ENCODE assay signal across 8 cellular contexts in the genomic region with DNA sequence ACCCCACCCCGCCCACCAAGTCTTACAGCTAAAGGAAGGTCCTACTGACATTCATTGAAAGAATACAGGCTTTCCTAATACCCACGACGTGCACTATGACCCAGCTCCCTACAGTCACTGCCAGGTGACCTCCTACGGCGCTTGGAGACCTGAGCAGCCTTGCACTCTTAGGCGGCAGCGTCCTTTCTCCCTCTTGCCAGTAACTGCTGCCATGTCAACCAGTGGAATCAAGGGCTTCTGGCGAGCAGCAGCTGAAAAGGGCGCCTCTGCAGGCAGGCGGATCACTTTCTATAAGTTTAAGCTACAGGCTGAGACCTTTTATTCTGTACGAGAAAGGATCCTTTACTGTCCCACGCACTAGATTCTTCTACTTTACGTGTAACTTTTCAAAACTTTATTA. TPM values are rescaled to one million over a fixed set of nuclear protein-coding genes. Genes with fewer than 3 reads are reported as not detected.
A peak's percentile ranks its signal among the peaks of the same experiment; 100 is the strongest.
DNase-seq lines count a peak whose midpoint lies in the region; ATAC-seq and TF ChIP-seq lines count a peak whose summit lies in the region.

No MANE protein-coding gene starts in this region.

- no peak overlapping the region for H3K4ac ChIP-seq in IMR-90 (ENCODE audit: low read depth, low read length)

- no peak overlapping the region for H3K18ac ChIP-seq in IMR-90 (ENCODE audit: low read depth, low read length)

- H4K8ac ChIP-seq in IMR-90 (ENCODE audit: low read depth in 2 of 2, low read length in 2 of 2): no peak overlapping the region

- H3K36me3 ChIP-seq in IMR-90 (ENCODE audit: control insufficient read depth, insufficient read depth, low read length) (no peaks in the 10 kb centered on the region), heart right ventricle (no peaks in the 10 kb centered on the region), psoas muscle (ENCODE audit: insufficient read depth in 1 of 2, low read depth in 1 of 2) (no peaks in the 10 kb centered on the region)

- H3K4me3 Mint-ChIP-seq in activated T-cell treated with anti-CD3 and anti-CD28 coated beads, Interleukin-2, amount 50 U/mL, for 72 hours: peak overlapping the region; percentile 87 to 90

- POLR2A ChIA-PET in IMR-90 (lab: Charles Lee; ENCODE audit: unreplicated experiment): no interaction called here

- H3K4me2 ChIP-seq in IMR-90 (ENCODE audit: low read depth, low read length): peak overlapping the region; percentile 86

- peak; percentile 63 for DNase-seq in DMS53 (lab: John Stamatoyannopoulos, UW)
- DNase-seq in IMR-90: no peak
- peak in 1 of 2 donors; percentile 12 for DNase-seq in activated T-cell treated with anti-CD3 and anti-CD28 coated beads, Interleukin-2, amount 50 U/mL, for 72 hours
- DNase-seq in heart right ventricle: peak; percentile 35 to 45
- DNase-seq in psoas muscle: peak; percentile 33 to 54
- no peak for DNase-seq in NK-92 (lab: John Stamatoyannopoulos, UW; ENCODE audit: unreplicated experiment)
- no peak for DNase-seq in KBM-7

- TF ChIP-seq CTCF in IMR-90 (conservative IDR thresholded peaks at IDR 0.05; ENCODE audit: low read depth, low read length) (no peak; the same call in 1 of the 2 replicates), heart right ventricle (IDR thresholded peaks at IDR 0.05) (peak in 6 of 9 donors; percentile 23 to 51 (median 43)), psoas muscle (IDR thresholded peaks at IDR 0.05) (no peak)

- in situ Hi-C loops in IMR-90 (cut with MboI; ENCODE audit: low sequenced_read_pairs) (no loop called here), KBM-7 (cut with MboI; ENCODE audit: low pct_unique_long_range_greater_than_20kb, low sequenced_read_pairs) (no loop called here)

- H3K56ac ChIP-seq in IMR-90 (ENCODE audit: extremely low read depth, insufficient read depth, low read length): no peak overlapping the region

- peaks cover 3% of the 10 kb centered on the region; the same call in 1 of the 2 replicates for H3K9me1 ChIP-seq in IMR-90 (ENCODE audit: insufficient read depth, low read length)

- intact Hi-C loops in IMR-90 (cut with micrococcal nuclease) (loop anchor here (2.0 kb wide), 1 partner anchor 1013 kb away; no protein-coding TSS in a partner anchor), heart right ventricle (cut with DNase I) (loop anchor here in 5 of 10 donors (2.0 to 10.0 kb wide), 6 partner anchors 59 to 409 kb away; no protein-coding TSS in a partner anchor), psoas muscle (cut with DNase I) (no loop called here)

- no TSS peak for BruUV-seq in IMR-90 (replicated peaks; lab: Mats Ljungman, UMichigan)

- H3K4me1 ChIP-seq in IMR-90 (ENCODE audit: control insufficient read depth, insufficient read depth, low read length) (peaks cover 7% of the 10 kb centered on the region), heart right ventricle (peaks cover 0 to 67% (median 30%) of the 10 kb centered on the region in 9 donors), psoas muscle (peaks cover 5% of the 10 kb centered on the region)

- no peaks in the 10 kb centered on the region for H3K9me3 Mint-ChIP-seq in activated T-cell treated with anti-CD3 and anti-CD28 coated beads, Interleukin-2, amount 50 U/mL, for 72 hours

- peak overlapping the region; percentile 57 for H2AFZ ChIP-seq in IMR-90 (replicated peaks; ENCODE audit: low read length, poor library complexity)

- no peak overlapping the region for H4K91ac ChIP-seq in IMR-90 (ENCODE audit: insufficient read depth, low read depth, low read length)

- no peaks in the 10 kb centered on the region for H3K9me3 ChIP-seq in IMR-90 (ENCODE audit: control insufficient read depth, insufficient read depth, low read length)
- H3K9me3 ChIP-seq in heart right ventricle: no peaks in the 10 kb centered on the region
- H3K9me3 ChIP-seq in psoas muscle: no peaks in the 10 kb centered on the region

- H2BK120ac ChIP-seq in IMR-90 (ENCODE audit: low read depth, low read length): no peak overlapping the region

- H3K27me3 ChIP-seq in IMR-90 (ENCODE audit: control insufficient read depth, insufficient read depth, low read length): no peaks in the 10 kb centered on the region
- H3K27me3 ChIP-seq in heart right ventricle: no peaks in the 10 kb centered on the region
- peaks cover 0 to 42% (median 0%) of the 10 kb centered on the region in 3 donors for H3K27me3 ChIP-seq in psoas muscle (ENCODE audit: insufficient read depth in 3 of 3, low read length in 2 of 3)

- no peaks in the 10 kb centered on the region for H4K20me1 ChIP-seq in IMR-90 (ENCODE audit: insufficient read depth, low read length)

- H2AK5ac ChIP-seq in IMR-90 (ENCODE audit: low read depth, low read length): no peak overlapping the region

- no peak overlapping the region for H3K14ac ChIP-seq in IMR-90 (replicated peaks; ENCODE audit: low read depth, low read length)

- CTCF ChIA-PET in IMR-90 (lab: Yijun Ruan, JAX): interaction anchor here (0.7 to 2.3 kb wide), 6 partner anchors 11 to 216 kb away, joined by 3 to 19 read pairs (median 6); no protein-coding TSS in a partner anchor

- H2BK15ac ChIP-seq in IMR-90 (ENCODE audit: low read depth, low read length): no peak overlapping the region

- H3K27ac Mint-ChIP-seq in activated T-cell treated with anti-CD3 and anti-CD28 coated beads, Interleukin-2, amount 50 U/mL, for 72 hours: no peak overlapping the region

- ATAC-seq in IMR-90 (ENCODE audit: low read depth) (no peak), heart right ventricle (no peak), psoas muscle (no peak), GM18867 (IDR thresholded peaks at IDR 0.05; ENCODE audit: unreplicated experiment) (no peak)
- ATAC-seq in activated T-cell treated with anti-CD3 and anti-CD28 coated beads, Interleukin-2, amount 50 U/mL, for 72 hours (replicated peaks in 1 of 2): no peak

- H3K9ac ChIP-seq in IMR-90 (ENCODE audit: low read depth, low read length): no peak overlapping the region

- H2AK9ac ChIP-seq in IMR-90 (replicated peaks; ENCODE audit: low read depth, low read length, poor library complexity): no peak overlapping the region

- no peaks in the 10 kb centered on the region; a peak in 1 of 4 replicates for H3K79me1 ChIP-seq in IMR-90 (ENCODE audit: low read depth in 1 of 2, low read length in 2 of 2)

- TF ChIP-seq POLR2A in IMR-90 (IDR thresholded peaks at IDR 0.05; ENCODE audit: low read depth, low read length): no peak

- dilution Hi-C loops in IMR-90 (cut with HindIII; ENCODE audit: low sequenced_read_pairs, unreplicated experiment): no loop called here

- H4K5ac ChIP-seq in IMR-90 (ENCODE audit: low read depth, low read length): no peak overlapping the region

- H3K4me3 ChIP-seq in IMR-90 (ENCODE audit: insufficient read depth, low read depth, low read length): peak overlapping the region; percentile 11; the same call in 1 of the 2 replicates
- H3K4me3 ChIP-seq in heart right ventricle: peak overlapping the region; percentile 61 to 90 (median 84)
- H3K4me3 ChIP-seq in psoas muscle: peak overlapping the region; percentile 79

- H2BK5ac ChIP-seq in IMR-90 (ENCODE audit: low read depth, low read length, poor library complexity, severe bottlenecking): no peak overlapping the region

- H3K27ac ChIP-seq in IMR-90 (ENCODE audit: insufficient read depth, low read length): no peak overlapping the region
- peak overlapping the region; percentile 88 to 97 (median 94) for H3K27ac ChIP-seq in heart right ventricle
- H3K27ac ChIP-seq in psoas muscle: peak overlapping the region; percentile 65

- 40% methylated on average over 8 of the region's 13 CpGs; no CpG with 5 or more reads in 1 of the 2 experiments for WGBS in IMR-90 (ENCODE audit: extremely low coverage in 2 of 2, insufficient read length in 1 of 2), 2 experiments
- whole genome bisulfite sequencing in heart right ventricle, 2 donors: 26 to 32% methylated on average over 13 of the region's 13 CpGs
- 11 to 19% (median 14%) methylated on average over 13 of the region's 13 CpGs for WGBS in psoas muscle, 3 donors

- 0 out of 2 replicates have a peak overlapping the region, but pooled peaks have one; percentile 11 for H3K23ac ChIP-seq in IMR-90 (ENCODE audit: low read depth, low read length)

- H3K27me3 Mint-ChIP-seq in activated T-cell treated with anti-CD3 and anti-CD28 coated beads, Interleukin-2, amount 50 U/mL, for 72 hours (ENCODE audit: low read depth): peaks cover 17% of the 10 kb centered on the region

- no peak for TF ChIP-seq RAD21 in IMR-90 (IDR thresholded peaks at IDR 0.05; ENCODE audit: low read length)

- peaks cover 52% of the 10 kb centered on the region for H3K4me1 Mint-ChIP-seq in activated T-cell treated with anti-CD3 and anti-CD28 coated beads, Interleukin-2, amount 50 U/mL, for 72 hours (ENCODE audit: low read depth)

- H3K36me3 Mint-ChIP-seq in activated T-cell treated with anti-CD3 and anti-CD28 coated beads, Interleukin-2, amount 50 U/mL, for 72 hours (ENCODE audit: insufficient read depth in 2 of 2): no peaks in the 10 kb centered on the region

- no peak overlapping the region for H2BK20ac ChIP-seq in IMR-90 (ENCODE audit: low read depth, low read length)

TF ChIP-seq in IMR-90, 13 proteins besides CTCF, POLR2A, EP300 and RAD21 (continues in another document):
- TF ChIP-seq USF2 (IDR thresholded peaks at IDR 0.05; ENCODE audit: low read depth, low read length) (no peak), CHD1 (IDR thresholded peaks at IDR 0.05; ENCODE audit: low read depth, low read length) (no peak), BHLHE40 (IDR thresholded peaks at IDR 0.05; ENCODE audit: low read depth, low read length) (no peak), MAFK (IDR thresholded peaks at IDR 0.05; ENCODE audit: low read depth, low read length) (no peak), CEBPB (IDR thresholded peaks at IDR 0.05; ENCODE audit: low read depth, low read length) (no peak), MXI1 (IDR thresholded peaks at IDR 0.05; ENCODE audit: borderline replicate concordance, low read depth, low read length) (no peak)

RNA-seq across cellular contexts. Expression of gene KCTD12, which starts 2.0 kb away (rescaled TPM):
- total RNA-seq in IMR-90 (2012; rRNA removed): 1.8 and 3.9 TPM in 2 replicates
- polyA plus RNA-seq in IMR-90 (2012; rRNA removed): 1.4 and 1.9 TPM in 2 replicates
- 0.53 and 0.85 TPM in 2 replicates for polyA plus RNA-seq in IMR-90 (2012; cell fraction: cytosol; rRNA removed)
- polyA plus RNA-seq in IMR-90 (2012; cell fraction: nucleus; rRNA removed; ENCODE audit: low replicate concordance): 0.48 and 0.55 TPM in 2 replicates
- total RNA-seq in activated T-cell treated with anti-CD3 and anti-CD28 coated beads, Interleukin-2, amount 50 U/mL, for 72 hours: 1 to 10 TPM; 3.3 to 6.6 TPM
- 10 to 100 TPM; 21.0 to 56.5 (median 32.5) TPM for total RNA-seq in heart right ventricle
- polyA plus RNA-seq in heart right ventricle: 10 to 100 TPM; 12.4 to 15.5 TPM
- total RNA-seq in psoas muscle: 10 to 100 TPM; 22.4 to 31.3 (median 26.7) TPM
- 10 to 100 TPM; 11.6 to 19.2 (median 14.4) TPM for polyA plus RNA-seq in psoas muscle

Comparison
In these comparisons a context has a peak if more than half of its experiments do, and no peak if none do; other contexts are left out.
1. DNase-seq: peak in DMS53 (single experiment), heart right ventricle (2 of 2) and psoas muscle (2 of 2); none in IMR-90 (single experiment), NK-92 (single experiment) and KBM-7 (single experiment).
2. H3K4me3 ChIP-seq: peak in every context shown above with its lines; median percentile 84 in heart right ventricle; 79 in psoas muscle; 11 in IMR-90.
3. CTCF ChIP-seq: peak in heart right ventricle (6 of 9); none in IMR-90 (single experiment) and psoas muscle (single experiment).